In genomic region chr3:14403636-14404395, GRCh38 we compare ENCODE assay signal across 8 cellular contexts. TPM values are rescaled to one million over a fixed set of nuclear protein-coding genes. Genes with fewer than 3 reads are reported as not detected.
DNase-seq lines count a peak whose midpoint lies in the region; ATAC-seq and TF ChIP-seq lines count a peak whose summit lies in the region.

No MANE protein-coding gene starts in this region.

- H3K4me3 ChIP-seq in DOHH2 (ENCODE audit: low read length) (peak overlapping the region; percentile 98), iPS-11a (ENCODE audit: low read depth, low read length) (peak overlapping the region; percentile 97), skin epidermis (peak overlapping the region; percentile 55 to 84 (median 65))

- peaks cover 63% of the 10 kb centered on the region for H3K79me2 ChIP-seq in DOHH2 (ENCODE audit: control insufficient read depth, low read length)

- TF ChIP-seq CTCF in DOHH2 (IDR thresholded peaks at IDR 0.05; ENCODE audit: low read depth, low read length, poor library complexity, severe bottlenecking) = no peak

- peak; percentile 23 for DNase-seq in LHCN-M2 (ENCODE audit: low read depth)
- DNase-seq in activated naive CD8-positive, alpha-beta T cell treated with anti-CD3 and anti-CD28 coated beads, Interleukin-2, amount 10 ng/mL, durations not matched to agents 7 days and 5 days = no peak
- DNase-seq in iPS-NIHi7 (ENCODE audit: extremely low spot score) = no peak
- DNase-seq in NCI-H187 treated with DMSO at 0.1 percent for 48 hours (lab: John Stamatoyannopoulos, UW) = no peak

- peak overlapping the region; percentile 82 for H3K4me2 ChIP-seq in DOHH2 (ENCODE audit: low read length)

- H3K4me3 Mint-ChIP-seq in activated naive CD8-positive, alpha-beta T cell treated with anti-CD3 and anti-CD28 coated beads, Interleukin-2, amount 10 ng/mL, durations not matched to agents 7 days and 5 days = peak overlapping the region; percentile 98

- H3K27me3 Mint-ChIP-seq in activated naive CD8-positive, alpha-beta T cell treated with anti-CD3 and anti-CD28 coated beads, Interleukin-2, amount 10 ng/mL, durations not matched to agents 7 days and 5 days = peaks cover 5% of the 10 kb centered on the region

- peaks cover 48% of the 10 kb centered on the region for H3K36me3 ChIP-seq in DOHH2 (ENCODE audit: control insufficient read depth, low read length)

- H3K36me3 Mint-ChIP-seq in activated naive CD8-positive, alpha-beta T cell treated with anti-CD3 and anti-CD28 coated beads, Interleukin-2, amount 10 ng/mL, durations not matched to agents 7 days and 5 days = peaks cover 4% of the 10 kb centered on the region

- H3K27ac ChIP-seq in DOHH2 (ENCODE audit: low read depth, low read length) (peak overlapping the region; percentile 87), skin epidermis (peak overlapping the region in 20 of 21 experiments; percentile 78 to 98 (median 90))

- peaks cover 18% of the 10 kb centered on the region for H3F3A ChIP-seq in DOHH2 (ENCODE audit: control insufficient read depth, insufficient read depth)

- H3K9me2 ChIP-seq in DOHH2 (replicated peaks; ENCODE audit: control insufficient read depth, low read length) = no peaks in the 10 kb centered on the region

- H3K9me3 Mint-ChIP-seq in activated naive CD8-positive, alpha-beta T cell treated with anti-CD3 and anti-CD28 coated beads, Interleukin-2, amount 10 ng/mL, durations not matched to agents 7 days and 5 days = no peaks in the 10 kb centered on the region

- peaks cover 66% of the 10 kb centered on the region for H3K4me1 ChIP-seq in DOHH2 (ENCODE audit: control insufficient read depth, low read length)

- ATAC-seq in activated naive CD8-positive, alpha-beta T cell treated with anti-CD3 and anti-CD28 coated beads, Interleukin-2, amount 10 ng/mL, durations not matched to agents 7 days and 5 days (ENCODE audit: low read depth) = no peak
- no peak for ATAC-seq in HG03139 (IDR thresholded peaks at IDR 0.05; ENCODE audit: unreplicated experiment)

- POLR2A ChIA-PET in activated naive CD8-positive, alpha-beta T cell treated with anti-CD3 and anti-CD28 coated beads, Interleukin-2, amount 10 ng/mL, durations not matched to agents 7 days and 5 days (lab: Charles Lee) = interaction anchor here (0.8 to 5.1 kb wide), 4 partner anchors 22 to 225 kb away, joined by 3 to 61 read pairs (median 27); partner anchors contain the start of genes LSM3 and XPC

- peak overlapping the region; percentile 95 for H3K27ac Mint-ChIP-seq in activated naive CD8-positive, alpha-beta T cell treated with anti-CD3 and anti-CD28 coated beads, Interleukin-2, amount 10 ng/mL, durations not matched to agents 7 days and 5 days

- H4K20me1 ChIP-seq in DOHH2 (ENCODE audit: control insufficient read depth, insufficient read depth, low read depth, low read length) = peaks cover 18% of the 10 kb centered on the region

- no peaks in the 10 kb centered on the region for H3K9me3 ChIP-seq in DOHH2 (ENCODE audit: control insufficient read depth, insufficient read depth, low read length)

- H3K27me3 ChIP-seq in DOHH2 (ENCODE audit: control insufficient read depth, low read length) = no peaks in the 10 kb centered on the region

- peaks cover 37% of the 10 kb centered on the region for H3K4me1 Mint-ChIP-seq in activated naive CD8-positive, alpha-beta T cell treated with anti-CD3 and anti-CD28 coated beads, Interleukin-2, amount 10 ng/mL, durations not matched to agents 7 days and 5 days

RNA-seq across cellular contexts. Expression of gene SLC6A6, which starts 1.4 kb away (rescaled TPM):
- total RNA-seq in LHCN-M2 (2014; rRNA removed) = 21.4 and 25.5 TPM in 2 replicates
- polyA plus RNA-seq in LHCN-M2 (2012) = 18.1 TPM
- total RNA-seq in activated naive CD8-positive, alpha-beta T cell treated with anti-CD3 and anti-CD28 coated beads, Interleukin-2, amount 10 ng/mL, durations not matched to agents 7 days and 5 days = 10 to 100 TPM; 39.8 to 42.6 TPM
